ENCODE assay signal across 8 cellular contexts in genomic region chr19:36141039-36141914, GRCh38. TPM values are rescaled to one million over a fixed set of nuclear protein-coding genes. Genes with fewer than 3 reads are reported as not detected.
DNase-seq lines count a peak whose midpoint lies in the region; ATAC-seq and TF ChIP-seq lines count a peak whose summit lies in the region.

No MANE protein-coding gene starts in this region.

- H3K27ac ChIP-seq in 22Rv1 (peak overlapping the region; percentile 99), right lobe of liver (peak overlapping the region; percentile 92 to 97 (median 94))

- peak; percentile 45 for ATAC-seq in HG03565 (IDR thresholded peaks at IDR 0.05; ENCODE audit: unreplicated experiment)
- ATAC-seq in right lobe of liver: peak; percentile 66 to 76 (median 72)

- DNase-seq in NCI-H748 treated with DMSO at 0.1 percent for 48 hours (lab: John Stamatoyannopoulos, UW) (peak; percentile 91), dermis microvascular lymphatic vessel endothelial cell (ENCODE audit: low read depth in 2 of 2) (peak; percentile 74 to 88), right lobe of liver (peak; percentile 89 to 92 (median 91))
- peak; percentile 92 to 93 for DNase-seq in activated CD4-positive, alpha-beta T cell treated with anti-CD3 and anti-CD28 coated beads, Interleukin-2, amount 50 U/mL, for 48 hours
- peak; percentile 93 to 94 for DNase-seq in stimulated activated CD4-positive, alpha-beta T cell treated with anti-CD3 and anti-CD28 coated beads, Interleukin-2, amount 100 ng/mL, for 48 hours

- H3K36me3 ChIP-seq in right lobe of liver: peaks cover 0 to 38% (median 23%) of the 10 kb centered on the region in 4 donors

- TF ChIP-seq POLR2A in GM18526 (IDR thresholded peaks at IDR 0.05; ENCODE audit: extremely low read depth, insufficient read length) (peak; percentile 27), right lobe of liver (IDR thresholded peaks at IDR 0.05) (peak; percentile 47)

- peaks cover 0 to 23% (median 1%) of the 10 kb centered on the region in 4 donors for H3K4me1 ChIP-seq in right lobe of liver

- intact Hi-C loops in right lobe of liver (cut with DNase I): no loop called here

- WGBS in right lobe of liver (ENCODE audit: insufficient coverage, low coverage, low lambda C conversion rate, missing lambda C conversion rate): 26% methylated on average over 19 of the region's 42 CpGs

- TF ChIP-seq CTCF in 22Rv1 (IDR thresholded peaks at IDR 0.05) (no peak), right lobe of liver (IDR thresholded peaks at IDR 0.05) (no peak)

- H3K9me3 ChIP-seq in right lobe of liver: no peaks in the 10 kb centered on the region

- H3K4me3 ChIP-seq in right lobe of liver: peak overlapping the region; percentile 75 to 86 (median 76)

- no peaks in the 10 kb centered on the region for H3K27me3 ChIP-seq in right lobe of liver

RNA-seq across cellular contexts. Expression of gene CAPNS1, which starts 1.4 kb away (rescaled TPM):
- total RNA-seq in dermis microvascular lymphatic vessel endothelial cell (383 and 452 TPM in 2 replicates), right lobe of liver (100 to 1,000 TPM in 4 of 6 experiments, 10 to 100 TPM in 2; 93.0 to 252 (median 168) TPM)

RNA-seq across cellular contexts. Expression of gene COX7A1, which starts 11.0 kb away (rescaled TPM):
- 32.7 and 77.4 TPM in 2 replicates for total RNA-seq in dermis microvascular lymphatic vessel endothelial cell
- total RNA-seq in right lobe of liver: 1 to 10 TPM; 1.0 to 6.2 (median 3.8) TPM

RNA-seq across cellular contexts. Expression of gene TBCB, which starts 26.0 kb away (rescaled TPM):
- 163 and 164 TPM in 2 replicates for total RNA-seq in dermis microvascular lymphatic vessel endothelial cell
- 10 to 100 TPM; 27.8 to 64.7 (median 36.4) TPM for total RNA-seq in right lobe of liver

RNA-seq across cellular contexts. Expression of gene POLR2I, which starts 26.6 kb away (rescaled TPM):
- 108 and 117 TPM in 2 replicates for total RNA-seq in dermis microvascular lymphatic vessel endothelial cell
- 10 to 100 TPM; 27.3 to 34.4 (median 29.9) TPM for total RNA-seq in right lobe of liver

RNA-seq across cellular contexts. Expression of gene OVOL3, which starts 30.3 kb away (rescaled TPM):
- total RNA-seq in dermis microvascular lymphatic vessel endothelial cell: not detected in 2 replicates
- total RNA-seq in right lobe of liver: not detected

Comparison
In these comparisons a context has a peak if more than half of its experiments do, and no peak if none do; other contexts are left out.
1. Peak in every context shown above with its lines: DNase-seq, ATAC-seq, H3K4me3 ChIP-seq and H3K27ac ChIP-seq.